In the genomic region with DNA sequence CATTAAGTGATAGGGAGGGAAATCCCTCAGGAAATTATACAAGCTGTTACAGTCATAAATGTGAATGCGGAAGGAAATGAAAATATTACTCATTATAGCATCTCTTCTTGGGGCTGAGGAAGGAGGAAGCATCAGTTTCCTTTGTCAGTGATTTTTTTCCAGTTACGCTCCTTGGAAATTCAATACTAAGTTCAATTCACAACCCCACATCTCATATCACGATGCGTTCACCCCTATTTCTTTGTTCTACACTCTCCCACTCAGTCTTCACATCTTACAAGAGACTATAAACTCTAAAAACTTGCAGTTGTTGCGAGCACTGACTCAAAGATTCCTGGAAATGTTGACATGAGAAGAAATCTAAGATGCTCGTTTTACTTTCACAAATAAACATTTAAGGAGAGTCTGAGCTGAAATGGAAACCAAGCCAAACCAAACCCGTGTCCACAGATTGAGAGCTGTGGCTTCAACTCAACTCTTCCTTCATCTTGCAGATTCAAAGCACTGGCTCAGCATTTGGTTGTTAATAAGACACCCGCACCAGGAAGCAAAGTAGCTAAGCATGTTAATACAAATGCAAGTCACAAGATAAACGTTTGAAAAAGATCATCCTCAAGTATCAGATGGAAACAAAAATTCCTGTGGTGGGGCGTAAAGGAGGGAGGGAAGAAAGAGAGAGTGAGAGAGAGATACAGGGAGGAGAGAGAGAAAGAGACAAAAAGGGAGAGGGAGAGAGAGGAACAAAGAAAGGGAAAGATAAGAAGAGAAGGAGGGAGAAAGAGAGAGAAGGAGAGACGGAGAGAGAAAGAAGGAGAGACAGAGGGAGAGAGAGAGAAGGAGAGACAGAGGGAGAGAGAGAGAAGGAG, we compare ENCODE assay signal across 1 cellular context.
TF ChIP-seq lines count a peak whose summit lies in the region.

No MANE protein-coding gene starts in this region.

TF ChIP-seq in K562, 482 proteins besides CTCF, POLR2A, EP300 and RAD21 (continued from another document and continues in another):
- TF ChIP-seq, protein P1, sequence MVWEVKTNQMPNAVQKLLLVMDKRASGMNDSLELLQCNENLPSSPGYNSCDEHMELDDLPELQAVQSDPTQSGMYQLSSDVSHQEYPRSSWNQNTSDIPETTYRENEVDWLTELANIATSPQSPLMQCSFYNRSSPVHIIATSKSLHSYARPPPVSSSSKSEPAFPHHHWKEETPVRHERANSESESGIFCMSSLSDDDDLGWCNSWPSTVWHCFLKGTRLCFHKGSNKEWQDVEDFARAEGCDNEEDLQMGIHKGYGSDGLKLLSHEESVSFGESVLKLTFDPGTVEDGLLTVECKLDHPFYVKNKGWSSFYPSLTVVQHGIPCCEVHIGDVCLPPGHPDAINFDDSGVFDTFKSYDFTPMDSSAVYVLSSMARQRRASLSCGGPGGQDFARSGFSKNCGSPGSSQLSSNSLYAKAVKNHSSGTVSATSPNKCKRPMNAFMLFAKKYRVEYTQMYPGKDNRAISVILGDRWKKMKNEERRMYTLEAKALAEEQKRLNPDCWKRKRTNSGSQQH (CRISPR knock-in tag; IDR thresholded peaks at IDR 0.05) = peak; percentile 81; the same call in 1 of the 2 replicates
- TF ChIP-seq NUFIP1 (IDR thresholded peaks at IDR 0.05; ENCODE audit: partially characterized antibody) = no peak
- no peak for TF ChIP-seq MCM5 (IDR thresholded peaks at IDR 0.05; ENCODE audit: low read depth)
- TF ChIP-seq SRSF3 (IDR thresholded peaks at IDR 0.05; ENCODE audit: insufficient read depth, low read length) = no peak
- TF ChIP-seq, protein P2, sequence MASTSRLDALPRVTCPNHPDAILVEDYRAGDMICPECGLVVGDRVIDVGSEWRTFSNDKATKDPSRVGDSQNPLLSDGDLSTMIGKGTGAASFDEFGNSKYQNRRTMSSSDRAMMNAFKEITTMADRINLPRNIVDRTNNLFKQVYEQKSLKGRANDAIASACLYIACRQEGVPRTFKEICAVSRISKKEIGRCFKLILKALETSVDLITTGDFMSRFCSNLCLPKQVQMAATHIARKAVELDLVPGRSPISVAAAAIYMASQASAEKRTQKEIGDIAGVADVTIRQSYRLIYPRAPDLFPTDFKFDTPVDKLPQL (IDR thresholded peaks at IDR 0.05; ENCODE audit: extremely low read depth, insufficient read length) = no peak
- no peak for TF ChIP-seq ZNF143 (CRISPR knock-in tag; IDR thresholded peaks at IDR 0.05)
- no peak for TF ChIP-seq NFIC (IDR thresholded peaks at IDR 0.05)
- TF ChIP-seq HDAC1 (IDR thresholded peaks at IDR 0.05) = peak in 1 of 2 experiments; percentile 16; a peak in 1 of 4 replicates
- no peak for TF ChIP-seq RFX1 (IDR thresholded peaks at IDR 0.05)
- no peak for TF ChIP-seq SRF (CRISPR knock-in tag; IDR thresholded peaks at IDR 0.05)
- TF ChIP-seq, protein P3, sequence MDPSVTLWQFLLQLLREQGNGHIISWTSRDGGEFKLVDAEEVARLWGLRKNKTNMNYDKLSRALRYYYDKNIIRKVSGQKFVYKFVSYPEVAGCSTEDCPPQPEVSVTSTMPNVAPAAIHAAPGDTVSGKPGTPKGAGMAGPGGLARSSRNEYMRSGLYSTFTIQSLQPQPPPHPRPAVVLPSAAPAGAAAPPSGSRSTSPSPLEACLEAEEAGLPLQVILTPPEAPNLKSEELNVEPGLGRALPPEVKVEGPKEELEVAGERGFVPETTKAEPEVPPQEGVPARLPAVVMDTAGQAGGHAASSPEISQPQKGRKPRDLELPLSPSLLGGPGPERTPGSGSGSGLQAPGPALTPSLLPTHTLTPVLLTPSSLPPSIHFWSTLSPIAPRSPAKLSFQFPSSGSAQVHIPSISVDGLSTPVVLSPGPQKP (CRISPR knock-in tag; IDR thresholded peaks at IDR 0.05) = no peak
- TF ChIP-seq ZNF263 (CRISPR knock-in tag; IDR thresholded peaks at IDR 0.05; ENCODE audit: borderline replicate concordance) = no peak
- TF ChIP-seq NELFE (IDR thresholded peaks at IDR 0.05; ENCODE audit: insufficient read depth, insufficient read length) = no peak
- no peak for TF ChIP-seq PPARD (CRISPR knock-in tag; IDR thresholded peaks at IDR 0.05)
- TF ChIP-seq ZSCAN32 (CRISPR knock-in tag; IDR thresholded peaks at IDR 0.05) = no peak
- peak; percentile 33; the same call in 1 of the 2 replicates for TF ChIP-seq MTA1 (IDR thresholded peaks at IDR 0.05; ENCODE audit: borderline replicate concordance)
- TF ChIP-seq PTRF (tag; IDR thresholded peaks at IDR 0.05) = no peak
- no peak for TF ChIP-seq ZFP36 (IDR thresholded peaks at IDR 0.05; ENCODE audit: low read depth, low read length, partially characterized antibody)
- TF ChIP-seq EHMT2 (IDR thresholded peaks at IDR 0.05) = 0 out of 2 replicates have a peak, but pooled peaks have one; percentile 44
- no peak for TF ChIP-seq PYGO2 (tag; IDR thresholded peaks at IDR 0.05)
- TF ChIP-seq TOE1 (IDR thresholded peaks at IDR 0.05; ENCODE audit: borderline replicate concordance) = 0 out of 2 replicates have a peak, but pooled peaks have one; percentile 47
- TF ChIP-seq TOE1 (CRISPR knock-in tag; IDR thresholded peaks at IDR 0.05; ENCODE audit: borderline replicate concordance, low read depth) = no peak
- TF ChIP-seq EWSR1 (IDR thresholded peaks at IDR 0.05; ENCODE audit: borderline replicate concordance, low read depth, partially characterized antibody) = no peak
- TF ChIP-seq PTTG1 (tag; IDR thresholded peaks at IDR 0.05; ENCODE audit: low read depth) = no peak
- no peak for TF ChIP-seq NR3C1 (CRISPR knock-in tag; IDR thresholded peaks at IDR 0.05)
- no peak for TF ChIP-seq CREBBP (IDR thresholded peaks at IDR 0.05; ENCODE audit: low read depth, low read length)
- 0 out of 2 replicates have a peak, but pooled peaks have one; percentile 41 for TF ChIP-seq ELF4 (CRISPR knock-in tag; IDR thresholded peaks at IDR 0.05)
- peak; percentile 80; the same call in 1 of the 2 replicates for TF ChIP-seq OTX1 (CRISPR knock-in tag; IDR thresholded peaks at IDR 0.05)
- no peak for TF ChIP-seq SUPT5H (IDR thresholded peaks at IDR 0.05)
- TF ChIP-seq TCF3 (CRISPR knock-in tag; IDR thresholded peaks at IDR 0.05) = no peak
- TF ChIP-seq FUS (optimal IDR thresholded peaks at IDR 0.05; ENCODE audit: low read depth, low read length) = no peak
- TF ChIP-seq SMARCB1 (IDR thresholded peaks at IDR 0.05; ENCODE audit: insufficient read length, low read depth) = no peak
- TF ChIP-seq SMARCA5 (IDR thresholded peaks at IDR 0.05) = peak; percentile 34; the same call in 1 of the 2 replicates
- TF ChIP-seq KLF1 (tag; IDR thresholded peaks at IDR 0.05) = no peak
- TF ChIP-seq MAFG (tag; conservative IDR thresholded peaks at IDR 0.05) = 0 out of 2 replicates have a peak, but pooled peaks have one; percentile 6
- TF ChIP-seq, protein P4, sequence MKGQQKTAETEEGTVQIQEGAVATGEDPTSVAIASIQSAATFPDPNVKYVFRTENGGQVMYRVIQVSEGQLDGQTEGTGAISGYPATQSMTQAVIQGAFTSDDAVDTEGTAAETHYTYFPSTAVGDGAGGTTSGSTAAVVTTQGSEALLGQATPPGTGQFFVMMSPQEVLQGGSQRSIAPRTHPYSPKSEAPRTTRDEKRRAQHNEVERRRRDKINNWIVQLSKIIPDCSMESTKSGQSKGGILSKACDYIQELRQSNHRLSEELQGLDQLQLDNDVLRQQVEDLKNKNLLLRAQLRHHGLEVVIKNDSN (CRISPR knock-in tag; IDR thresholded peaks at IDR 0.05) = no peak
- TF ChIP-seq, protein P5, sequence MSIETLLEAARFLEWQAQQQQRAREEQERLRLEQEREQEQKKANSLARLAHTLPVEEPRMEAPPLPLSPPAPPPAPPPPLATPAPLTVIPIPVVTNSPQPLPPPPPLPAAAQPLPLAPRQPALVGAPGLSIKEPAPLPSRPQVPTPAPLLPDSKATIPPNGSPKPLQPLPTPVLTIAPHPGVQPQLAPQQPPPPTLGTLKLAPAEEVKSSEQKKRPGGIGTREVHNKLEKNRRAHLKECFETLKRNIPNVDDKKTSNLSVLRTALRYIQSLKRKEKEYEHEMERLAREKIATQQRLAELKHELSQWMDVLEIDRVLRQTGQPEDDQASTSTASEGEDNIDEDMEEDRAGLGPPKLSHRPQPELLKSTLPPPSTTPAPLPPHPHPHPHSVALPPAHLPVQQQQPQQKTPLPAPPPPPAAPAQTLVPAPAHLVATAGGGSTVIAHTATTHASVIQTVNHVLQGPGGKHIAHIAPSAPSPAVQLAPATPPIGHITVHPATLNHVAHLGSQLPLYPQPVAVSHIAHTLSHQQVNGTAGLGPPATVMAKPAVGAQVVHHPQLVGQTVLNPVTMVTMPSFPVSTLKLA (conservative IDR thresholded peaks at IDR 0.05) = no peak
- TF ChIP-seq, protein P6, sequence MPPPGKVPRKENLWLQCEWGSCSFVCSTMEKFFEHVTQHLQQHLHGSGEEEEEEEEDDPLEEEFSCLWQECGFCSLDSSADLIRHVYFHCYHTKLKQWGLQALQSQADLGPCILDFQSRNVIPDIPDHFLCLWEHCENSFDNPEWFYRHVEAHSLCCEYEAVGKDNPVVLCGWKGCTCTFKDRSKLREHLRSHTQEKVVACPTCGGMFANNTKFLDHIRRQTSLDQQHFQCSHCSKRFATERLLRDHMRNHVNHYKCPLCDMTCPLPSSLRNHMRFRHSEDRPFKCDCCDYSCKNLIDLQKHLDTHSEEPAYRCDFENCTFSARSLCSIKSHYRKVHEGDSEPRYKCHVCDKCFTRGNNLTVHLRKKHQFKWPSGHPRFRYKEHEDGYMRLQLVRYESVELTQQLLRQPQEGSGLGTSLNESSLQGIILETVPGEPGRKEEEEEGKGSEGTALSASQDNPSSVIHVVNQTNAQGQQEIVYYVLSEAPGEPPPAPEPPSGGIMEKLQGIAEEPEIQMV (tag; conservative IDR thresholded peaks at IDR 0.05; ENCODE audit: low read depth) = no peak
- TF ChIP-seq POLR3G (IDR thresholded peaks at IDR 0.05; ENCODE audit: extremely low read depth, insufficient read length, insufficient replicate concordance) = no peak
- no peak for TF ChIP-seq NFATC3 (IDR thresholded peaks at IDR 0.05)
- TF ChIP-seq ZNF785 (CRISPR knock-in tag; IDR thresholded peaks at IDR 0.05) = no peak
- no peak for TF ChIP-seq FIP1L1 (IDR thresholded peaks at IDR 0.05; ENCODE audit: low read depth, low read length, poor library complexity, severe bottlenecking)
- 0 out of 2 replicates have a peak, but pooled peaks have one; percentile 11 for TF ChIP-seq ARID1B (IDR thresholded peaks at IDR 0.05)
- no peak for TF ChIP-seq RCOR1 (IDR thresholded peaks at IDR 0.05; ENCODE audit: borderline replicate concordance in 1 of 2, low read depth in 2 of 2, low read length in 2 of 2)
- TF ChIP-seq ZKSCAN1 (IDR thresholded peaks at IDR 0.05; ENCODE audit: low read depth, low read length) = no peak
- TF ChIP-seq, protein P7, sequence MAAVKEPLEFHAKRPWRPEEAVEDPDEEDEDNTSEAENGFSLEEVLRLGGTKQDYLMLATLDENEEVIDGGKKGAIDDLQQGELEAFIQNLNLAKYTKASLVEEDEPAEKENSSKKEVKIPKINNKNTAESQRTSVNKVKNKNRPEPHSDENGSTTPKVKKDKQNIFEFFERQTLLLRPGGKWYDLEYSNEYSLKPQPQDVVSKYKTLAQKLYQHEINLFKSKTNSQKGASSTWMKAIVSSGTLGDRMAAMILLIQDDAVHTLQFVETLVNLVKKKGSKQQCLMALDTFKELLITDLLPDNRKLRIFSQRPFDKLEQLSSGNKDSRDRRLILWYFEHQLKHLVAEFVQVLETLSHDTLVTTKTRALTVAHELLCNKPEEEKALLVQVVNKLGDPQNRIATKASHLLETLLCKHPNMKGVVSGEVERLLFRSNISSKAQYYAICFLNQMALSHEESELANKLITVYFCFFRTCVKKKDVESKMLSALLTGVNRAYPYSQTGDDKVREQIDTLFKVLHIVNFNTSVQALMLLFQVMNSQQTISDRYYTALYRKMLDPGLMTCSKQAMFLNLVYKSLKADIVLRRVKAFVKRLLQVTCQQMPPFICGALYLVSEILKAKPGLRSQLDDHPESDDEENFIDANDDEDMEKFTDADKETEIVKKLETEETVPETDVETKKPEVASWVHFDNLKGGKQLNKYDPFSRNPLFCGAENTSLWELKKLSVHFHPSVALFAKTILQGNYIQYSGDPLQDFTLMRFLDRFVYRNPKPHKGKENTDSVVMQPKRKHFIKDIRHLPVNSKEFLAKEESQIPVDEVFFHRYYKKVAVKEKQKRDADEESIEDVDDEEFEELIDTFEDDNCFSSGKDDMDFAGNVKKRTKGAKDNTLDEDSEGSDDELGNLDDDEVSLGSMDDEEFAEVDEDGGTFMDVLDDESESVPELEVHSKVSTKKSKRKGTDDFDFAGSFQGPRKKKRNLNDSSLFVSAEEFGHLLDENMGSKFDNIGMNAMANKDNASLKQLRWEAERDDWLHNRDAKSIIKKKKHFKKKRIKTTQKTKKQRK (IDR thresholded peaks at IDR 0.05; ENCODE audit: borderline replicate concordance, low read depth, low read length) = no peak
- no peak for TF ChIP-seq HDAC2 (IDR thresholded peaks at IDR 0.05)
- TF ChIP-seq, protein P8, sequence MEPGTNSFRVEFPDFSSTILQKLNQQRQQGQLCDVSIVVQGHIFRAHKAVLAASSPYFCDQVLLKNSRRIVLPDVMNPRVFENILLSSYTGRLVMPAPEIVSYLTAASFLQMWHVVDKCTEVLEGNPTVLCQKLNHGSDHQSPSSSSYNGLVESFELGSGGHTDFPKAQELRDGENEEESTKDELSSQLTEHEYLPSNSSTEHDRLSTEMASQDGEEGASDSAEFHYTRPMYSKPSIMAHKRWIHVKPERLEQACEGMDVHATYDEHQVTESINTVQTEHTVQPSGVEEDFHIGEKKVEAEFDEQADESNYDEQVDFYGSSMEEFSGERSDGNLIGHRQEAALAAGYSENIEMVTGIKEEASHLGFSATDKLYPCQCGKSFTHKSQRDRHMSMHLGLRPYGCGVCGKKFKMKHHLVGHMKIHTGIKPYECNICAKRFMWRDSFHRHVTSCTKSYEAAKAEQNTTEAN (CRISPR knock-in tag; IDR thresholded peaks at IDR 0.05) = no peak
- TF ChIP-seq ZNF41 (CRISPR knock-in tag; conservative IDR thresholded peaks at IDR 0.05) = no peak
- peak; percentile 46 for TF ChIP-seq DPF2 (IDR thresholded peaks at IDR 0.05)
- TF ChIP-seq ZNF354B (CRISPR knock-in tag; IDR thresholded peaks at IDR 0.05) = no peak
- TF ChIP-seq, protein P9, sequence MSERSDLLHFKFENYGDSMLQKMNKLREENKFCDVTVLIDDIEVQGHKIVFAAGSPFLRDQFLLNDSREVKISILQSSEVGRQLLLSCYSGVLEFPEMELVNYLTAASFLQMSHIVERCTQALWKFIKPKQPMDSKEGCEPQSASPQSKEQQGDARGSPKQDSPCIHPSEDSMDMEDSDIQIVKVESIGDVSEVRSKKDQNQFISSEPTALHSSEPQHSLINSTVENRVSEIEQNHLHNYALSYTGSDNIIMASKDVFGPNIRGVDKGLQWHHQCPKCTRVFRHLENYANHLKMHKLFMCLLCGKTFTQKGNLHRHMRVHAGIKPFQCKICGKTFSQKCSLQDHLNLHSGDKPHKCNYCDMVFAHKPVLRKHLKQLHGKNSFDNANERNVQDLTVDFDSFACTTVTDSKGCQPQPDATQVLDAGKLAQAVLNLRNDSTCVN (CRISPR knock-in tag; IDR thresholded peaks at IDR 0.05) = peak; percentile 67; the same call in 1 of the 2 replicates
- TF ChIP-seq ZBTB1 (CRISPR knock-in tag; IDR thresholded peaks at IDR 0.05; ENCODE audit: borderline replicate concordance, low read depth) = no peak
- TF ChIP-seq ZNF444 (CRISPR knock-in tag; IDR thresholded peaks at IDR 0.05) = no peak
- TF ChIP-seq NR0B1 (IDR thresholded peaks at IDR 0.05; ENCODE audit: partially characterized antibody) = no peak
